ENCODE assay signal across 12 cellular contexts in the genomic region with DNA sequence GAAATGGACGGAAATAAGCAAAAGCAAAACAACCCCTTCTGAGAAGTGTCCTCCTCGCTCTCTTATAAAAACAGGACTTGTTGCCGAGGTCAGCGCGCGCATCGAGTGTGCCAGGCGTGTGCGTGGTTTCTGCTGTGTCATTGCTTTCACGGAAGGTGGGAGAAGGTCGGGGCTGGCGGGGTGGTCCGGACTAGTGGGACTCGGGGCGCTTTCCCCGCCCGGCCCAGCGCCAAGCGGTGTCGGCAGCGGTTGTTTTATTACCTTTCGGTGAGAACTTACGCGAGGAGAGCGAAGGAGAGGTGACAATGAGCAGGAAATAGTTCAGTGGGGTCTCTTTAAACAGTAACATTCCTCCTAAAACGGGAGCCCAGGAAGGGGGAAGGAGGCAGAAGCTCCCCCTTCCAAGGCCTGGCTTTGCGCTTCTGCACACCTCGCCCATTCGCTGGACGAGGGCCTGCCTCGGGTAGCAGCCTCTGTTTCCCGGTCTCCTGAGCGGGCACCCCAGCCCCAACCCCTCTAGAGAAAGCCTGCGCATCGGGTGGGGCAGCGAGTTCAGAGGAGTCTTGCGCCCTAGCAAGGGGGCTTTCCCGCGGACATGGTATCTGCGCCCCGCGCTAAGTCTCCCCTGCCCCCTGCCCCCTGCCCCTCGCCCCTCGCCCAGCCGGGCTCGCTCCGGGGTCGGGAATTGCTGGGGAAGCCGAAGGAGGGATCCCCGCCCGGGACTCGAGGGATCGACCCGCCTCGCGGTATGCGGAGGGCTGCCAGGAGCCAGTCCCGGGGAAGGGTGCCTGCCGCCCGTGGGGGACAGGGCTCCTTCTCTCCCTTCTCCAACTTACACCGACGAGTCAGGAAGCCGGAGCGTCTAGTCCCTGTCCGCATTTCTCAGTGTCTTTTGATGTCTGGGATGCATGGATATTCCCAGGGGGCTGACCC. TPM values are rescaled to one million over a fixed set of nuclear protein-coding genes. Genes with fewer than 3 reads are reported as not detected.
DNase-seq lines count a peak whose midpoint lies in the region; ATAC-seq and TF ChIP-seq lines count a peak whose summit lies in the region.
"Had no signal": no experiment of that assay in that cellular context is flagged by ENCODE, and none has a peak within 500 bp of the region (broad histone marks: within the 10 kb centered on the region; RNA-seq: fewer than 3 reads in every experiment).

No MANE protein-coding gene starts in this region.

- CTCF ChIA-PET in CD8-positive, alpha-beta memory T cell (lab: Charles Lee): no interaction called here

- H3K4me3 ChIP-seq in CD8-positive, alpha-beta memory T cell (ENCODE audit: low read length): no peak overlapping the region
- H3K4me3 ChIP-seq in HUES64 (ENCODE audit: low read length) (peak overlapping the region; percentile 55), endodermal cell (ENCODE audit: low read length) (peak overlapping the region; percentile 81), ascending aorta (peak overlapping the region in 1 of 2 donors; percentile 4)

- H3K9ac ChIP-seq in HUES64 (ENCODE audit: low read depth, low read length): no peak overlapping the region
- no peak overlapping the region for H3K9ac ChIP-seq in endodermal cell (ENCODE audit: extremely low read depth, low read length, poor library complexity, severe bottlenecking)

- peak overlapping the region in 1 of 8 donors; percentile 34 for H3K27ac Mint-ChIP-seq in CD8-positive, alpha-beta memory T cell
- no peak overlapping the region for H3K27ac Mint-ChIP-seq in endodermal cell
- no peak overlapping the region for H3K27ac Mint-ChIP-seq in osteocyte (ENCODE audit: unreplicated experiment)

- intact Hi-C loops in ascending aorta (cut with DNase I): no loop called here

- no peaks in the 10 kb centered on the region for H3K9me3 ChIP-seq in CD8-positive, alpha-beta memory T cell (ENCODE audit: low read length)
- H3K9me3 ChIP-seq in HUES64 (ENCODE audit: insufficient read depth, low read depth, low read length): no peaks in the 10 kb centered on the region
- no peaks in the 10 kb centered on the region for H3K9me3 ChIP-seq in endodermal cell (ENCODE audit: control insufficient read depth, low read length)
- H3K9me3 ChIP-seq in ascending aorta: no peaks in the 10 kb centered on the region

- H3K9me3 Mint-ChIP-seq in CD8-positive, alpha-beta memory T cell: no peaks in the 10 kb centered on the region
- peaks cover 11% of the 10 kb centered on the region for H3K9me3 Mint-ChIP-seq in endodermal cell
- no peaks in the 10 kb centered on the region for H3K9me3 Mint-ChIP-seq in osteocyte (ENCODE audit: unreplicated experiment)

- peaks cover 33% of the 10 kb centered on the region for H3K27me3 ChIP-seq in CD8-positive, alpha-beta memory T cell (ENCODE audit: insufficient read depth, low read length, poor library complexity, severe bottlenecking)
- peaks cover 100% of the 10 kb centered on the region for H3K27me3 ChIP-seq in HUES64 (ENCODE audit: insufficient read depth, low read length)
- peaks cover 86% of the 10 kb centered on the region for H3K27me3 ChIP-seq in endodermal cell (ENCODE audit: control insufficient read depth, insufficient read depth, low read length, poor library complexity, severe bottlenecking)
- H3K27me3 ChIP-seq in ascending aorta: no peaks in the 10 kb centered on the region

- no peaks in the 10 kb centered on the region for H3K36me3 Mint-ChIP-seq in CD8-positive, alpha-beta memory T cell
- H3K36me3 Mint-ChIP-seq in endodermal cell (ENCODE audit: low read depth) (no peaks in the 10 kb centered on the region), osteocyte (ENCODE audit: unreplicated experiment) (no peaks in the 10 kb centered on the region)

- no peak overlapping the region for H3K27ac ChIP-seq in CD8-positive, alpha-beta memory T cell (ENCODE audit: low read depth, low read length)
- no peak overlapping the region for H3K27ac ChIP-seq in HUES64 (ENCODE audit: low read depth, low read length)
- H3K27ac ChIP-seq in endodermal cell (ENCODE audit: low read depth, low read length): no peak overlapping the region
- no peak overlapping the region for H3K27ac ChIP-seq in substantia nigra (ENCODE audit: low read depth, low read length, poor library complexity, severe bottlenecking)
- no peak overlapping the region for H3K27ac ChIP-seq in ascending aorta

- TF ChIP-seq CTCF in endodermal cell (conservative IDR thresholded peaks at IDR 0.05): no peak
- TF ChIP-seq CTCF in osteocyte (IDR thresholded peaks at IDR 0.05): no peak
- TF ChIP-seq CTCF in ascending aorta (IDR thresholded peaks at IDR 0.05): no peak

- peaks cover 0 to 8% (median 5%) of the 10 kb centered on the region in 3 donors for H3K4me1 Mint-ChIP-seq in CD8-positive, alpha-beta memory T cell
- H3K4me1 Mint-ChIP-seq in endodermal cell: peaks cover 27% of the 10 kb centered on the region
- peaks cover 12% of the 10 kb centered on the region for H3K4me1 Mint-ChIP-seq in osteocyte (ENCODE audit: unreplicated experiment)

- peak overlapping the region in 6 of 7 donors; percentile 51 to 72 (median 58) for H3K4me3 Mint-ChIP-seq in CD8-positive, alpha-beta memory T cell
- H3K4me3 Mint-ChIP-seq in endodermal cell (peak overlapping the region; percentile 70), osteocyte (ENCODE audit: unreplicated experiment) (peak overlapping the region; percentile 72)

- no peak for DNase-seq in CD8-positive, alpha-beta memory T cell
- DNase-seq in endodermal cell (peak; percentile 72), osteocyte (ENCODE audit: extremely low spot score, unreplicated experiment) (no peak), substantia nigra (lab: John Stamatoyannopoulos, UW) (no peak), ascending aorta (ENCODE audit: low spot score in 2 of 2) (no peak), AG08395 (ENCODE audit: low spot score) (no peak)
- DNase-seq: activated CD4-positive, CD25-positive, alpha-beta regulatory T cell; effector CD4-positive, alpha-beta T cell had no signal

- no peaks in the 10 kb centered on the region for H3K36me3 ChIP-seq in CD8-positive, alpha-beta memory T cell (ENCODE audit: insufficient read depth, low read length)
- no peaks in the 10 kb centered on the region for H3K36me3 ChIP-seq in HUES64 (ENCODE audit: insufficient read depth, low read length)
- H3K36me3 ChIP-seq in endodermal cell (ENCODE audit: control insufficient read depth, insufficient read depth, low read length): no peaks in the 10 kb centered on the region
- no peaks in the 10 kb centered on the region for H3K36me3 ChIP-seq in ascending aorta

- H3K27me3 Mint-ChIP-seq in CD8-positive, alpha-beta memory T cell: peaks cover 36 to 51% of the 10 kb centered on the region in 2 donors
- H3K27me3 Mint-ChIP-seq in endodermal cell (ENCODE audit: insufficient read depth): peaks cover 39% of the 10 kb centered on the region
- peaks cover 55% of the 10 kb centered on the region for H3K27me3 Mint-ChIP-seq in osteocyte (ENCODE audit: unreplicated experiment)

- WGBS in HUES64: 1% methylated on average over 65 of the region's 65 CpGs
- 0 to 2% methylated on average over 26 to 65 of the region's 65 CpGs for WGBS in endodermal cell (ENCODE audit: insufficient coverage in 1 of 2, insufficient read length in 1 of 2), 2 experiments

- POLR2A ChIA-PET in CD8-positive, alpha-beta memory T cell (lab: Charles Lee): no interaction called here

- no peak for ATAC-seq in HG02885 (IDR thresholded peaks at IDR 0.05; ENCODE audit: poor library complexity, unreplicated experiment)

- H3K4me1 ChIP-seq in CD8-positive, alpha-beta memory T cell (ENCODE audit: insufficient read depth, low read length): peaks cover 10% of the 10 kb centered on the region
- H3K4me1 ChIP-seq in HUES64 (ENCODE audit: insufficient read depth, low read length) (peaks cover 44% of the 10 kb centered on the region), endodermal cell (ENCODE audit: control insufficient read depth, insufficient read depth, low read length) (peaks cover 2% of the 10 kb centered on the region), ascending aorta (no peaks in the 10 kb centered on the region)

RNA-seq across cellular contexts. Expression of gene TBXT, which starts 1.2 kb away (rescaled TPM):
- total RNA-seq in CD8-positive, alpha-beta memory T cell: not detected
- not detected for polyA plus RNA-seq in CD8-positive, alpha-beta memory T cell
- 8.4 TPM for polyA plus RNA-seq in HUES64 (2013, experiment 1 of 2)
- polyA plus RNA-seq in HUES64 (2013, experiment 2 of 2): 9.0 TPM
- total RNA-seq in endodermal cell (1 to 10 TPM; 2.3 TPM), osteocyte (not detected in 2 replicates), ascending aorta (not detected)
- 2.2 TPM for polyA plus RNA-seq in endodermal cell (2013, experiment 1 of 2)
- 1.1 TPM for polyA plus RNA-seq in endodermal cell (2013, experiment 2 of 2)
- total RNA-seq: HT1080, lung microvascular endothelial cell had no signal
